Comparison of ENCODE assay signal across 8 cellular contexts in the genomic region with DNA sequence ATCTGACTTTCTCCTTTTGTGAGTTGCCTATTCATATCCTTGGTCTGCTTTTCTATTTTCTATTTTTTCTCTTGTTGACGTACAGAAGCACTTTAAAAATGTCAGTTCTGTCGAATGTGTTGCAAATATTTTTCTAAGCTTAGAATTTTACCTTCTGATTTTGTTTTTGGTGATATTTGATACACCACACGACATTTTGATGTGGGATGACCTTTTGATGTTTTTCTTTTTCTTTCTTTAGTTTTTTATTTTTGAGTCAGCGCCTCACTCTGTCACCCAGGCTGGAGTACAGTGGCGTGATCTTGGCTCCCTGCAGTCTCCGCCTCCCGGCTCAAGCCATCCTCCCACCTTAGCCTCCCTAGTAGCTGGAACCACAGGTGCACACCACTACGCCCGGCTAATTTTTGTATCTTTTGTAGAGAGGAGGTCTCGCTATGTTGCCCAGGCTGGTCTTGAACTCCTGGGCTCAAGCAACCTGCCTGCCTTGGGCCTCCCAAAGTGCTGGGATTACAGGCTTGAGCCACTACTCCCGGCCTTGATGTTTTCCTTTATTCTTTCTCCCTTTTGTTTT. TPM values are rescaled to one million over a fixed set of nuclear protein-coding genes. Genes with fewer than 3 reads are reported as not detected.
DNase-seq lines count a peak whose midpoint lies in the region; ATAC-seq and TF ChIP-seq lines count a peak whose summit lies in the region.

No MANE protein-coding gene starts in this region.

- H3K36me3 ChIP-seq in H7 (replicated peaks; ENCODE audit: control insufficient read depth, insufficient read depth, low read length) = no peaks in the 10 kb centered on the region
- H3K36me3 ChIP-seq in gastrocnemius medialis = no peaks in the 10 kb centered on the region

- H3K27ac ChIP-seq in gastrocnemius medialis = peak overlapping the region; percentile 89 to 95 (median 94)

- no peaks in the 10 kb centered on the region for H3K27me3 ChIP-seq in H7 (ENCODE audit: control insufficient read depth, insufficient read depth, low read length)
- H3K27me3 ChIP-seq in gastrocnemius medialis = no peaks in the 10 kb centered on the region

- no peaks in the 10 kb centered on the region for H3K9me3 ChIP-seq in gastrocnemius medialis

- peaks cover 16 to 17% of the 10 kb centered on the region in 2 donors for H3K4me1 ChIP-seq in gastrocnemius medialis

- in situ Hi-C loops in gastrocnemius medialis (cut with MboI; ENCODE audit: low sequenced_read_pairs in 4 of 4) = loop anchor here in 3 of 4 donors (5.0 to 10.0 kb wide), 2 partner anchors 86 to 89 kb away; no protein-coding TSS in a partner anchor

- H3K4me3 ChIP-seq in H7 (ENCODE audit: insufficient read depth, low read depth, low read length) = peak overlapping the region; percentile 55
- H3K4me3 ChIP-seq in fibroblast of mammary gland (ENCODE audit: control insufficient read depth, low read depth, low read length) = peak overlapping the region; percentile 49
- peak overlapping the region; percentile 48 to 57 (median 52) for H3K4me3 ChIP-seq in gastrocnemius medialis

- TF ChIP-seq POLR2A in gastrocnemius medialis (IDR thresholded peaks at IDR 0.05) (no peak), GM18505 (IDR thresholded peaks at IDR 0.05; ENCODE audit: borderline replicate concordance, extremely low read depth, insufficient read depth, insufficient read length) (no peak)

- ATAC-seq in gastrocnemius medialis = no peak
- no peak for ATAC-seq in HG03095 (IDR thresholded peaks at IDR 0.05; ENCODE audit: unreplicated experiment)
- ATAC-seq in GM18505 (IDR thresholded peaks at IDR 0.05; ENCODE audit: unreplicated experiment) = no peak
- ATAC-seq in GM18502 (IDR thresholded peaks at IDR 0.05; ENCODE audit: poor library complexity, unreplicated experiment) = no peak

- no peak for DNase-seq in H7
- peak; percentile 24 to 37 for DNase-seq in activated CD4-positive, alpha-beta T cell treated with anti-CD3 and anti-CD28 coated beads, Interleukin-2, amount 50 U/mL, for 48 hours
- DNase-seq in fibroblast of mammary gland (ENCODE audit: low read depth) = no peak
- peak in 1 of 2 donors; percentile 34 for DNase-seq in gastrocnemius medialis
- DNase-seq in middle frontal gyrus (ENCODE audit: extremely low spot score, low spot score) = no peak

- no peak for TF ChIP-seq CTCF in fibroblast of mammary gland (conservative IDR thresholded peaks at IDR 0.05; ENCODE audit: control insufficient read depth, insufficient read depth, low read depth, low read length)
- no peak for TF ChIP-seq CTCF in gastrocnemius medialis (IDR thresholded peaks at IDR 0.05 in 4 of 5, conservative IDR thresholded peaks at IDR 0.05 in 1 of 5)

- intact Hi-C loops in gastrocnemius medialis (cut with DNase I; ENCODE audit: low total_unique reads) = loop anchor here (1.0 to 2.0 kb wide), 2 partner anchors 88 to 97 kb away; no protein-coding TSS in a partner anchor

RNA-seq across cellular contexts. Expression of gene WSB1, which starts 39.6 kb away (rescaled TPM):
- total RNA-seq in H7 (2014; rRNA removed; shearing (Covaris generic)) = 66.7 and 92.2 TPM in 2 replicates
- total RNA-seq in gastrocnemius medialis = 10 to 100 TPM; 15.8 to 48.1 (median 20.4) TPM

Comparison
In these comparisons a context has a peak if more than half of its experiments do, and no peak if none do; other contexts are left out.
1. DNase-seq: peak in activated CD4-positive, alpha-beta T cell treated with anti-CD3 and anti-CD28 coated beads, Interleukin-2, amount 50 U/mL, for 48 hours (2 of 2); none in H7 (single experiment), fibroblast of mammary gland (single experiment) and middle frontal gyrus (single experiment).
2. Peak in every context shown above with its lines, with median percentiles within 50 percentile points of each other: H3K4me3 ChIP-seq.